ENCODE assay signal across 1 cellular context in genomic region chr17:49191917-49192741, GRCh38.
TF ChIP-seq lines count a peak whose summit lies in the region.

No MANE protein-coding gene starts in this region.

TF ChIP-seq in K562, 482 proteins besides CTCF, POLR2A, EP300 and RAD21 (continued from another document and continues in another):
- TF ChIP-seq ZNF318 (IDR thresholded peaks at IDR 0.05; ENCODE audit: borderline replicate concordance in 1 of 2, low read depth in 1 of 2), result peak in 1 of 2 experiments; percentile 41; a peak in 1 of 4 replicates
- TF ChIP-seq ZFPM2 (CRISPR knock-in tag; IDR thresholded peaks at IDR 0.05), result no peak
- TF ChIP-seq E2F3 (CRISPR knock-in tag; IDR thresholded peaks at IDR 0.05), result peak; percentile 48; the same call in 1 of the 2 replicates
- TF ChIP-seq HMGXB4 (CRISPR knock-in tag; IDR thresholded peaks at IDR 0.05), result peak; percentile 97
- no peak for TF ChIP-seq MED1 (CRISPR knock-in tag; IDR thresholded peaks at IDR 0.05; ENCODE audit: borderline replicate concordance)
- peak; percentile 59 for TF ChIP-seq SMARCB1 (IDR thresholded peaks at IDR 0.05; ENCODE audit: insufficient read length, low read depth)
- no peak for TF ChIP-seq ZNF75A (CRISPR knock-in tag; IDR thresholded peaks at IDR 0.05)
- peak; percentile 51; the same call in 1 of the 2 replicates for TF ChIP-seq ZSCAN29 (IDR thresholded peaks at IDR 0.05)
- peak; percentile 34; the same call in 1 of the 2 replicates for TF ChIP-seq SIN3B (IDR thresholded peaks at IDR 0.05; ENCODE audit: low read depth)
- no peak for TF ChIP-seq NELFE (IDR thresholded peaks at IDR 0.05; ENCODE audit: insufficient read depth, insufficient read length)
- TF ChIP-seq, protein P1, sequence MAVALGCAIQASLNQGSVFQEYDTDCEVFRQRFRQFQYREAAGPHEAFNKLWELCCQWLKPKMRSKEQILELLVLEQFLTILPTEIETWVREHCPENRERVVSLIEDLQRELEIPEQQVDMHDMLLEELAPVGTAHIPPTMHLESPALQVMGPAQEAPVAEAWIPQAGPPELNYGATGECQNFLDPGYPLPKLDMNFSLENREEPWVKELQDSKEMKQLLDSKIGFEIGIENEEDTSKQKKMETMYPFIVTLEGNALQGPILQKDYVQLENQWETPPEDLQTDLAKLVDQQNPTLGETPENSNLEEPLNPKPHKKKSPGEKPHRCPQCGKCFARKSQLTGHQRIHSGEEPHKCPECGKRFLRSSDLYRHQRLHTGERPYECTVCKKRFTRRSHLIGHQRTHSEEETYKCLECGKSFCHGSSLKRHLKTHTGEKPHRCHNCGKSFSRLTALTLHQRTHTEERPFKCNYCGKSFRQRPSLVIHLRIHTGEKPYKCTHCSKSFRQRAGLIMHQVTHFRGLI (CRISPR knock-in tag; IDR thresholded peaks at IDR 0.05), result no peak
- no peak for TF ChIP-seq ZNF444 (CRISPR knock-in tag; IDR thresholded peaks at IDR 0.05)
- peak; percentile 59 for TF ChIP-seq ZNF232 (CRISPR knock-in tag; IDR thresholded peaks at IDR 0.05)
- no peak for TF ChIP-seq ZNF140 (CRISPR knock-in tag; IDR thresholded peaks at IDR 0.05)
- TF ChIP-seq POLR2B (IDR thresholded peaks at IDR 0.05; ENCODE audit: low read depth, partially characterized antibody), result peak; percentile 60
- TF ChIP-seq EZH2 (IDR thresholded peaks at IDR 0.05; ENCODE audit: borderline replicate concordance, low read depth, low read length), result no peak
- no peak for TF ChIP-seq NFATC3 (IDR thresholded peaks at IDR 0.05)
- TF ChIP-seq, protein P2, sequence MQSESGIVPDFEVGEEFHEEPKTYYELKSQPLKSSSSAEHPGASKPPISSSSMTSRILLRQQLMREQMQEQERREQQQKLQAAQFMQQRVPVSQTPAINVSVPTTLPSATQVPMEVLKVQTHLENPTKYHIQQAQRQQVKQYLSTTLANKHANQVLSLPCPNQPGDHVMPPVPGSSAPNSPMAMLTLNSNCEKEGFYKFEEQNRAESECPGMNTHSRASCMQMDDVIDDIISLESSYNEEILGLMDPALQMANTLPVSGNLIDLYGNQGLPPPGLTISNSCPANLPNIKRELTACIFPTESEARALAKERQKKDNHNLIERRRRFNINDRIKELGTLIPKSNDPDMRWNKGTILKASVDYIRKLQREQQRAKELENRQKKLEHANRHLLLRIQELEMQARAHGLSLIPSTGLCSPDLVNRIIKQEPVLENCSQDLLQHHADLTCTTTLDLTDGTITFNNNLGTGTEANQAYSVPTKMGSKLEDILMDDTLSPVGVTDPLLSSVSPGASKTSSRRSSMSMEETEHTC (IDR thresholded peaks at IDR 0.05), result peak; percentile 77
- TF ChIP-seq ZNF436 (CRISPR knock-in tag; IDR thresholded peaks at IDR 0.05), result no peak
- TF ChIP-seq ZNF217 (CRISPR knock-in tag; IDR thresholded peaks at IDR 0.05), result no peak
- no peak for TF ChIP-seq KAT2B (IDR thresholded peaks at IDR 0.05; ENCODE audit: low read depth, low read length)
- peak; percentile 85 for TF ChIP-seq ADNP (tag; IDR thresholded peaks at IDR 0.05)
- no peak; the same call in 1 of the 2 replicates for TF ChIP-seq ZBTB1 (CRISPR knock-in tag; IDR thresholded peaks at IDR 0.05; ENCODE audit: borderline replicate concordance, low read depth)
- no peak for TF ChIP-seq HIVEP1 (CRISPR knock-in tag; IDR thresholded peaks at IDR 0.05)
- no peak for TF ChIP-seq BCL6 (CRISPR knock-in tag; IDR thresholded peaks at IDR 0.05)
- peak; percentile 31; the same call in 1 of the 2 replicates for TF ChIP-seq ZBTB12 (CRISPR knock-in tag; IDR thresholded peaks at IDR 0.05)
- no peak for TF ChIP-seq KDM2B (CRISPR knock-in tag; IDR thresholded peaks at IDR 0.05)
- 0 out of 2 replicates have a peak, but pooled peaks have one; percentile 45 for TF ChIP-seq CC2D1A (IDR thresholded peaks at IDR 0.05)
- peak; percentile 75 for TF ChIP-seq SMAD4 (CRISPR knock-in tag; conservative IDR thresholded peaks at IDR 0.05)
- TF ChIP-seq ZNF699 (CRISPR knock-in tag; IDR thresholded peaks at IDR 0.05; ENCODE audit: insufficient replicate concordance), result no peak
- TF ChIP-seq KAT8 (IDR thresholded peaks at IDR 0.05; ENCODE audit: low read depth), result no peak
- peak; percentile 93 for TF ChIP-seq POLR3A (IDR thresholded peaks at IDR 0.05; ENCODE audit: borderline replicate concordance, extremely low read depth, insufficient read depth, insufficient read length)
- TF ChIP-seq ZBTB8A (IDR thresholded peaks at IDR 0.05; ENCODE audit: partially characterized antibody), result no peak
- 0 out of 2 replicates have a peak, but pooled peaks have one; percentile 7 for TF ChIP-seq ZNF134 (CRISPR knock-in tag; conservative IDR thresholded peaks at IDR 0.05)
- TF ChIP-seq FOXM1 (IDR thresholded peaks at IDR 0.05; ENCODE audit: low read depth), result peak; percentile 92
- peak; percentile 93 for TF ChIP-seq FOXM1 (CRISPR knock-in tag; IDR thresholded peaks at IDR 0.05; ENCODE audit: low read depth)
- TF ChIP-seq GABPB1 (CRISPR knock-in tag; IDR thresholded peaks at IDR 0.05), result peak; percentile 80
- TF ChIP-seq STAT5A (IDR thresholded peaks at IDR 0.05; ENCODE audit: borderline replicate concordance, low read length), result peak; percentile 60; the same call in 1 of the 2 replicates
- TF ChIP-seq ZNF512 (tag; IDR thresholded peaks at IDR 0.05), result no peak
- no peak for TF ChIP-seq MECOM (CRISPR knock-in tag; IDR thresholded peaks at IDR 0.05)
- TF ChIP-seq ZNF830 (CRISPR knock-in tag; IDR thresholded peaks at IDR 0.05), result 0 out of 2 replicates have a peak, but pooled peaks have one; percentile 5
- TF ChIP-seq NCOA2 (IDR thresholded peaks at IDR 0.05; ENCODE audit: partially characterized antibody in 2 of 2), result peak in 1 of 2 experiments; percentile 58
- no peak for TF ChIP-seq ZNF316 (IDR thresholded peaks at IDR 0.05)
- no peak for TF ChIP-seq ZNF76 (CRISPR knock-in tag; IDR thresholded peaks at IDR 0.05; ENCODE audit: borderline replicate concordance)
- peak; percentile 64; the same call in 1 of the 2 replicates for TF ChIP-seq PHF8 (IDR thresholded peaks at IDR 0.05; ENCODE audit: borderline replicate concordance, low read length)
- peak; percentile 95 for TF ChIP-seq ETS1 (conservative IDR thresholded peaks at IDR 0.05; ENCODE audit: control insufficient read depth, low read depth, low read length)
- 0 out of 2 replicates have a peak, but pooled peaks have one; percentile 7 for TF ChIP-seq SMC3 (conservative IDR thresholded peaks at IDR 0.05; ENCODE audit: insufficient read depth, low read depth, low read length)
- TF ChIP-seq TCF7L2 (IDR thresholded peaks at IDR 0.05; ENCODE audit: low read depth, low read length), result no peak
- TF ChIP-seq, protein P3, sequence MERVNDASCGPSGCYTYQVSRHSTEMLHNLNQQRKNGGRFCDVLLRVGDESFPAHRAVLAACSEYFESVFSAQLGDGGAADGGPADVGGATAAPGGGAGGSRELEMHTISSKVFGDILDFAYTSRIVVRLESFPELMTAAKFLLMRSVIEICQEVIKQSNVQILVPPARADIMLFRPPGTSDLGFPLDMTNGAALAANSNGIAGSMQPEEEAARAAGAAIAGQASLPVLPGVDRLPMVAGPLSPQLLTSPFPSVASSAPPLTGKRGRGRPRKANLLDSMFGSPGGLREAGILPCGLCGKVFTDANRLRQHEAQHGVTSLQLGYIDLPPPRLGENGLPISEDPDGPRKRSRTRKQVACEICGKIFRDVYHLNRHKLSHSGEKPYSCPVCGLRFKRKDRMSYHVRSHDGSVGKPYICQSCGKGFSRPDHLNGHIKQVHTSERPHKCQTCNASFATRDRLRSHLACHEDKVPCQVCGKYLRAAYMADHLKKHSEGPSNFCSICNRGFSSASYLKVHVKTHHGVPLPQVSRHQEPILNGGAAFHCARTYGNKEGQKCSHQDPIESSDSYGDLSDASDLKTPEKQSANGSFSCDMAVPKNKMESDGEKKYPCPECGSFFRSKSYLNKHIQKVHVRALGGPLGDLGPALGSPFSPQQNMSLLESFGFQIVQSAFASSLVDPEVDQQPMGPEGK (CRISPR knock-in tag; IDR thresholded peaks at IDR 0.05; ENCODE audit: borderline replicate concordance), result no peak
- TF ChIP-seq ZNF77 (CRISPR knock-in tag; IDR thresholded peaks at IDR 0.05), result no peak
